In the genomic region with DNA sequence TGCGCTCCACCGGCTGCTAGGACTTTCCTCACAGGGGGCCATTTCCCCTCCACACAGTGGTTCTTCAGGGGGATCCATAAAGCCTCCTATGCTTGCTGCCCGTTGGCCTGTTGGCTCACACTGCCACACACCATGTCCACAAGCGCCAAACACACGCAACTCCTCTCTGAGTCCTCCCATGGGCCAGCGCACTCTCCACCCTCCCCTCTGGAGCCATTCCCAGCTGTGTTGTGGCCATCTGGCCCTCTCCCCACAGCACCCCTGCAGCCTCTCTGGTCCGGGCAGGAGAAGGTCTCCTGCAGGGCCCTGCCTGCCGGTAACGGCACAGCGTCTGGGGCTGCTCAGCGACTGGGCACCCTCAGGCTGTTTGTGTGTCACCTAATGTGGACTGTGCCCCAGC, we compare ENCODE assay signal across 8 cellular contexts.
DNase-seq lines count a peak whose midpoint lies in the region; ATAC-seq and TF ChIP-seq lines count a peak whose summit lies in the region.
"Not testable (repeated sequence)": the region's sequence is repeated elsewhere in the genome, so short reads cannot be mapped to it uniquely, and the experiment has no call there.

No MANE protein-coding gene starts in this region.

- H3K27me3 ChIP-seq in esophagus muscularis mucosa: peaks cover 0 to 23% (median 0%) of the 10 kb centered on the region in 4 donors
- not testable (repeated sequence) for H3K27me3 ChIP-seq in right cardiac atrium (ENCODE audit: control insufficient read depth, insufficient read depth); left lung; trophoblast cell (ENCODE audit: insufficient read depth, low read length)

- H3K4me1 Mint-ChIP-seq in CD14-positive monocyte; activated T-helper 17 cell treated with anti-CD3 and anti-CD28 coated beads, Interleukin-2, amount 50 U/mL, for 72 hours: not testable (repeated sequence)

- peaks cover 33 to 64% (median 61%) of the 10 kb centered on the region in 7 donors for H3K9me3 Mint-ChIP-seq in CD14-positive monocyte
- peaks cover 23% of the 10 kb centered on the region for H3K9me3 Mint-ChIP-seq in activated T-helper 17 cell treated with anti-CD3 and anti-CD28 coated beads, Interleukin-2, amount 50 U/mL, for 72 hours

- not testable (repeated sequence) for H2BK120ac ChIP-seq in trophoblast cell (ENCODE audit: insufficient read depth, low read length, poor library complexity)

- not testable (repeated sequence) for H4K12ac ChIP-seq in trophoblast cell (ENCODE audit: low read depth, low read length)

- TF ChIP-seq EP300 in esophagus muscularis mucosa (IDR thresholded peaks at IDR 0.05): not testable (repeated sequence)

- not testable (repeated sequence) for H3K27ac ChIP-seq in esophagus muscularis mucosa (replicated peaks in 1 of 4); right cardiac atrium (ENCODE audit: low read length); left lung; trophoblast cell (ENCODE audit: low read depth, low read length)

- H3K36me3 Mint-ChIP-seq in CD14-positive monocyte; activated T-helper 17 cell treated with anti-CD3 and anti-CD28 coated beads, Interleukin-2, amount 50 U/mL, for 72 hours (ENCODE audit: low read depth): not testable (repeated sequence)

- not testable (repeated sequence) for H3K27ac Mint-ChIP-seq in CD14-positive monocyte; activated T-helper 17 cell treated with anti-CD3 and anti-CD28 coated beads, Interleukin-2, amount 50 U/mL, for 72 hours

- DNase-seq in CD14-positive monocyte (ENCODE audit: low spot score): peak; percentile 46
- peak; percentile 92 for DNase-seq in esophagus muscularis mucosa (ENCODE audit: extremely low spot score)
- peak in 2 of 3 donors; percentile 30 to 41 for DNase-seq in right cardiac atrium
- peak in 1 of 2 donors; percentile 90 for DNase-seq in left lung
- DNase-seq in mucosa of descending colon; trophoblast cell; stimulated activated naive CD8-positive, alpha-beta T cell treated with anti-CD3 and anti-CD28 coated beads, Interleukin-15, Interleukin-2, amounts not matched to agents 100 U/mL and 50 U/mL, for 24 hours: not testable (repeated sequence)

- not testable (repeated sequence) for H4K8ac ChIP-seq in trophoblast cell (ENCODE audit: low read depth, low read length)

- H3K4ac ChIP-seq in trophoblast cell (ENCODE audit: low read depth, low read length): not testable (repeated sequence)

- peak; percentile 11 for ATAC-seq in activated T-helper 17 cell treated with anti-CD3 and anti-CD28 coated beads, Interleukin-2, amount 50 U/mL, for 72 hours (replicated peaks)
- ATAC-seq in right cardiac atrium: peak; percentile 7 to 15
- ATAC-seq in left lung: peak; percentile 2
- ATAC-seq in mucosa of descending colon: peak; percentile 6
- peak; percentile 4 for ATAC-seq in stimulated activated naive CD8-positive, alpha-beta T cell treated with anti-CD3 and anti-CD28 coated beads, Interleukin-15, Interleukin-2, amounts not matched to agents 100 U/mL and 50 U/mL, for 24 hours

- TF ChIP-seq CTCF in CD14-positive monocyte (IDR thresholded peaks at IDR 0.05); esophagus muscularis mucosa (IDR thresholded peaks at IDR 0.05); left lung (IDR thresholded peaks at IDR 0.05); mucosa of descending colon (IDR thresholded peaks at IDR 0.05): not testable (repeated sequence)

- H3K36me3 ChIP-seq in esophagus muscularis mucosa; left lung; mucosa of descending colon (ENCODE audit: low read depth); trophoblast cell (ENCODE audit: control insufficient read depth in 1 of 2, insufficient read depth in 2 of 2, low read length in 2 of 2): not testable (repeated sequence)

- H3K27me3 Mint-ChIP-seq in CD14-positive monocyte (ENCODE audit: low read depth in 3 of 3); activated T-helper 17 cell treated with anti-CD3 and anti-CD28 coated beads, Interleukin-2, amount 50 U/mL, for 72 hours: not testable (repeated sequence)

- H3K79me1 ChIP-seq in trophoblast cell (ENCODE audit: low read length): not testable (repeated sequence)

- not testable (repeated sequence) for H2BK5ac ChIP-seq in trophoblast cell (ENCODE audit: low read depth, low read length, poor library complexity)

- H3K4me3 ChIP-seq in esophagus muscularis mucosa; right cardiac atrium (ENCODE audit: low read length); left lung; mucosa of descending colon: not testable (repeated sequence)
- peak overlapping the region; percentile 50 for H3K4me3 ChIP-seq in trophoblast cell (ENCODE audit: low read depth, low read length)

- not testable (repeated sequence) for TF ChIP-seq POLR2A in esophagus muscularis mucosa (IDR thresholded peaks at IDR 0.05; ENCODE audit: low read depth)

- H3K4me3 Mint-ChIP-seq in CD14-positive monocyte; activated T-helper 17 cell treated with anti-CD3 and anti-CD28 coated beads, Interleukin-2, amount 50 U/mL, for 72 hours: not testable (repeated sequence)

- not testable (repeated sequence) for H2AK5ac ChIP-seq in trophoblast cell (ENCODE audit: low read length)

- intact Hi-C loops in CD14-positive monocyte (cut with micrococcal nuclease); esophagus muscularis mucosa (cut with DNase I); right cardiac atrium (cut with DNase I); left lung (cut with DNase I); mucosa of descending colon (cut with DNase I, micrococcal nuclease): not testable (repeated sequence)

- H2AFZ ChIP-seq in trophoblast cell (ENCODE audit: insufficient read depth, low read length, poor library complexity): not testable (repeated sequence)

- not testable (repeated sequence) for H4K91ac ChIP-seq in trophoblast cell (ENCODE audit: low read depth, low read length)

- H3K14ac ChIP-seq in trophoblast cell (ENCODE audit: low read length): not testable (repeated sequence)

- not testable (repeated sequence) for H2BK12ac ChIP-seq in trophoblast cell (ENCODE audit: low read length)

- H3K79me2 ChIP-seq in trophoblast cell (ENCODE audit: control insufficient read depth, insufficient read depth, low read length, poor library complexity): not testable (repeated sequence)

- not testable (repeated sequence) for H3K9ac ChIP-seq in trophoblast cell (ENCODE audit: low read length)

- not testable (repeated sequence) for H3K18ac ChIP-seq in trophoblast cell (ENCODE audit: low read length)

- WGBS in esophagus muscularis mucosa: 68% methylated on average over 11 of the region's 11 CpGs
- WGBS in right cardiac atrium: 67% methylated on average over 11 of the region's 11 CpGs
- no CpG with 5 or more reads among the region's 11 CpGs for WGBS in trophoblast cell (ENCODE audit: extremely low coverage, insufficient coverage, insufficient read length)

- H3K23ac ChIP-seq in trophoblast cell (ENCODE audit: low read length): not testable (repeated sequence)

- H3K4me2 ChIP-seq in trophoblast cell (ENCODE audit: low read length): not testable (repeated sequence)

- not testable (repeated sequence) for H3K4me1 ChIP-seq in esophagus muscularis mucosa; right cardiac atrium (ENCODE audit: control insufficient read depth, insufficient read depth, low read length); left lung; mucosa of descending colon (ENCODE audit: low read depth); trophoblast cell (ENCODE audit: control insufficient read depth in 1 of 2, insufficient read depth in 2 of 2, low read length in 2 of 2)

- H3K9me3 ChIP-seq in esophagus muscularis mucosa (peaks cover 0 to 34% (median 27%) of the 10 kb centered on the region in 4 donors), left lung (peaks cover 0 to 72% of the 10 kb centered on the region in 2 donors), mucosa of descending colon (peaks cover 80% of the 10 kb centered on the region), trophoblast cell (ENCODE audit: insufficient read depth, low read depth, low read length) (peaks cover 59% of the 10 kb centered on the region)
- H3K9me3 ChIP-seq in right cardiac atrium (ENCODE audit: control insufficient read depth, low read length): not testable (repeated sequence)
